Comparison of ENCODE assay signal across 8 cellular contexts in the genomic region with DNA sequence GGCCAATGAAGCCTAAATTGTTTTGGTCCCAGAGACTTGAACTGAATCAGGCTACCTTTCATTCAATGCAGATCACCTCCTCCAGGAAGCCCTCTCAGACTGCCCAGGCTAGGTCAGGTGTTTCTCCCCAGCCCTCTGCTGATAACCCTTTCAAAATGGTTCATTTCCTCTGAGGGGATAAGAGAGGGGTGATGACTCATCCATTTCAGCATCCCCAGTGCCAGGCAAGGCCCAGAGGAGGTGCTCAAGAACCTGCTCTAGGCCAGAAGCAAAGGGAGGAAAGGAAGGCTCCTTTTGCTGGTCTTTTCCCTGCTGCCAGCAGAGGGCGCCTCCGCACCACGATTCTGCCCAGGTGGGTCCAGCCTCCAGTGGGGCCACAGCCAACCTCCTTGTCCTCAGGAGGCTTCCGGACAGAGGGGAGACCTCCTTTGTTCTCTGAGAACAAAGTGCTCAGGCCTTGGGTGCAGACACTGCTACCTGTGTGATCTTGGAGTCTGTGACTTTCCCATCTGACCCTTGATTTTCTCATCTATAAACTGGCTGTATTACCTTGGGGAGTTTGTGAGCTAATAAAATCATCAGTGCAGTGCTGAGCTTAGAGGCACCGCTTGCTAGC. TPM values are rescaled to one million over a fixed set of nuclear protein-coding genes. Genes with fewer than 3 reads are reported as not detected.
DNase-seq lines count a peak whose midpoint lies in the region; ATAC-seq lines count a peak whose summit lies in the region.

No MANE protein-coding gene starts in this region.

- ATAC-seq in left lobe of liver (peak; percentile 81), GM19452 (IDR thresholded peaks at IDR 0.05; ENCODE audit: unreplicated experiment) (no peak)

- peak; percentile 73 for DNase-seq in NK-92 treated with Interleukin-12 subunit alpha and Interleukin-12 subunit beta, amount 100 ng/mL, for 24 hours (lab: John Stamatoyannopoulos, UW)
- DNase-seq in NK-92 (lab: John Stamatoyannopoulos, UW; ENCODE audit: unreplicated experiment): no peak
- peak; percentile 32 for DNase-seq in NCI-H2171 (lab: John Stamatoyannopoulos, UW)
- peak; percentile 72 for DNase-seq in activated CD4-positive, CD25-positive, alpha-beta regulatory T cell treated with anti-CD3 and anti-CD28 coated beads, Interleukin-2, amount 50 U/mL, for 72 hours
- peak; percentile 79 for DNase-seq in cerebellar cortex (ENCODE audit: low spot score)
- peak; percentile 75 for DNase-seq in left lobe of liver (ENCODE audit: low spot score)
- DNase-seq in stimulated activated CD4-positive, alpha-beta T cell treated with anti-CD3 and anti-CD28 coated beads, TNF-alpha, amount 100 ng/mL, for 24 hours (ENCODE audit: low read depth in 3 of 3): peak; percentile 32 to 63 (median 36)

RNA-seq across cellular contexts. Expression of gene ARHGEF10L, which starts 45.3 kb away (rescaled TPM):
- 126 TPM for total RNA-seq in left lobe of liver

RNA-seq across cellular contexts. Expression of gene RCC2, which starts 54.7 kb away (rescaled TPM):
- 8.0 TPM for total RNA-seq in left lobe of liver
